In genomic region chr2:60565472-60565871, GRCh38 we compare ENCODE assay signal across 9 cellular contexts. TPM values are rescaled to one million over a fixed set of nuclear protein-coding genes. Genes with fewer than 3 reads are reported as not detected.
DNase-seq lines count a peak whose midpoint lies in the region; ATAC-seq and TF ChIP-seq lines count a peak whose summit lies in the region.
"Had no signal": no experiment of that assay in that cellular context is flagged by ENCODE, and none has a peak within 500 bp of the region (broad histone marks: within the 10 kb centered on the region; RNA-seq: fewer than 3 reads in every experiment).

No MANE protein-coding gene starts in this region.

- ATAC-seq in DND-41 (ENCODE audit: insufficient read depth, low read depth), result peak; percentile 59
- peak; percentile 72 for ATAC-seq in HCT116
- no peak for ATAC-seq in HG03460 (IDR thresholded peaks at IDR 0.05; ENCODE audit: unreplicated experiment)

- 43 to 54% methylated on average over 3 of the region's 3 CpGs for WGBS in testis, 2 donors

- H3K9ac ChIP-seq in DND-41 (ENCODE audit: low read depth, low read length), result no peak overlapping the region
- H3K9ac ChIP-seq in HCT116 (ENCODE audit: low read length), result no peak overlapping the region

- TF ChIP-seq RAD21 in HCT116 (IDR thresholded peaks at IDR 0.05; ENCODE audit: low read depth), result peak; percentile 57

- H3K79me2 ChIP-seq in DND-41 (ENCODE audit: insufficient read depth, low read length) (no peaks in the 10 kb centered on the region), HCT116 (ENCODE audit: insufficient read depth, low read length) (no peaks in the 10 kb centered on the region)

- TF ChIP-seq POLR2A in HCT116 (IDR thresholded peaks at IDR 0.05; ENCODE audit: borderline replicate concordance, extremely low read depth, insufficient read depth, insufficient read length), result no peak
- TF ChIP-seq POLR2A in testis (IDR thresholded peaks at IDR 0.05), result no peak

- no TSS peak for BruUV-seq in HCT116 (replicated peaks; lab: Mats Ljungman, UMichigan)

- no peaks in the 10 kb centered on the region for H3K36me3 ChIP-seq in DND-41 (ENCODE audit: insufficient read depth, low read length)
- H3K36me3 ChIP-seq in HCT116 (ENCODE audit: control insufficient read depth in 1 of 2, insufficient read depth in 2 of 2, low read length in 2 of 2), result no peaks in the 10 kb centered on the region
- H3K36me3 ChIP-seq in SJCRH30, result no peaks in the 10 kb centered on the region
- no peaks in the 10 kb centered on the region for H3K36me3 ChIP-seq in kidney epithelial cell (ENCODE audit: control insufficient read depth, insufficient read depth, low read length)
- no peaks in the 10 kb centered on the region for H3K36me3 ChIP-seq in testis (ENCODE audit: low read depth, missing control alignments)

- peak; percentile 57 for TF ChIP-seq CTCF in DND-41 (IDR thresholded peaks at IDR 0.05; ENCODE audit: borderline replicate concordance, extremely low read depth, low read length, poor library complexity, severe bottlenecking)
- peak; percentile 18 to 58 (median 42); a peak in 3 of 6 replicates for TF ChIP-seq CTCF in HCT116 (IDR thresholded peaks at IDR 0.05 in 2 of 3, conservative IDR thresholded peaks at IDR 0.05 in 1 of 3; ENCODE audit: borderline replicate concordance in 1 of 3, insufficient read depth in 1 of 3, low read depth in 2 of 3, low read length in 2 of 3)
- peak; percentile 22 for TF ChIP-seq CTCF in kidney epithelial cell (IDR thresholded peaks at IDR 0.05; ENCODE audit: insufficient read depth, low read length, poor library complexity, severe bottlenecking)
- no peak for TF ChIP-seq CTCF in testis (IDR thresholded peaks at IDR 0.05)

- peaks cover 50% of the 10 kb centered on the region for H3K27me3 ChIP-seq in DND-41 (ENCODE audit: insufficient read depth, low read length, poor library complexity)
- H3K27me3 ChIP-seq in HCT116 (ENCODE audit: insufficient read depth, low read length), result peaks cover 84% of the 10 kb centered on the region
- H3K27me3 ChIP-seq in SJCRH30, result peaks cover 9% of the 10 kb centered on the region; the same call in 1 of the 2 replicates
- H3K27me3 ChIP-seq in kidney epithelial cell (ENCODE audit: control insufficient read depth, insufficient read depth, low read length), result peaks cover 38% of the 10 kb centered on the region
- no peaks in the 10 kb centered on the region for H3K27me3 ChIP-seq in testis

- intact Hi-C loops in HCT116 (cut with micrococcal nuclease) (no loop called here), testis (cut with DNase I; ENCODE audit: low total_unique reads) (no loop called here)

- RAD21 ChIA-PET in HCT116 (lab: Charles Lee; ENCODE audit: low non-redundant PET in 1 of 2, low total read pairs in 2 of 2, uncharacterized antibody in 2 of 2, unreplicated experiment in 2 of 2), result no interaction called here

- H3K4me2 ChIP-seq in DND-41 (ENCODE audit: insufficient read depth, low read length), result no peak overlapping the region
- no peak overlapping the region for H3K4me2 ChIP-seq in HCT116 (ENCODE audit: low read length)

- H3K9me2 ChIP-seq in HCT116 (ENCODE audit: insufficient read depth), result no peaks in the 10 kb centered on the region

- CTCF ChIA-PET in HCT116 (lab: Charles Lee), result interaction anchor here (0.7 to 3.2 kb wide), 7 partner anchors 10 to 433 kb away, joined by 3 to 15 read pairs (median 3); partner anchors contain the start of gene BCL11A

- POLR2A ChIA-PET in HCT116 (lab: Charles Lee), result no interaction called here

- H4K20me1 ChIP-seq in DND-41 (ENCODE audit: insufficient read depth, low read length) (no peaks in the 10 kb centered on the region), HCT116 (ENCODE audit: insufficient read depth) (no peaks in the 10 kb centered on the region)

- H3K27ac ChIP-seq in DND-41 (ENCODE audit: low read length) (no peak overlapping the region), HCT116 (ENCODE audit: low read depth, low read length) (no peak overlapping the region), SJCRH30 (no peak overlapping the region), testis (no peak overlapping the region)

- DNase-seq in DND-41, result peak; percentile 57
- DNase-seq in HCT116 (ENCODE audit: low read depth, low spot score), result peak; percentile 38
- peak; percentile 48 to 60 for DNase-seq in SJCRH30
- no peak for DNase-seq in kidney epithelial cell (ENCODE audit: low read depth)
- DNase-seq in activated CD8-positive, alpha-beta memory T cell treated with anti-CD3 and anti-CD28 coated beads for 24 hours, result no peak
- no peak for DNase-seq in testis
- no peak for DNase-seq in effector CD8-positive, alpha-beta T cell (lab: John Stamatoyannopoulos, UW)
- DNase-seq: stimulated activated CD4-positive, alpha-beta T cell treated with anti-CD3 and anti-CD28 coated beads, Interleukin-2, amount 100 ng/mL, for 48 hours had no signal

- H2AFZ ChIP-seq in DND-41 (ENCODE audit: low read depth, low read length) (no peak overlapping the region), HCT116 (ENCODE audit: low read depth, low read length, poor library complexity, severe bottlenecking) (no peak overlapping the region)

- H3K4me3 ChIP-seq in DND-41 (ENCODE audit: low read depth in 1 of 2, low read length in 2 of 2) (no peak overlapping the region), HCT116 (replicated peaks in 1 of 2; ENCODE audit: low read depth in 1 of 2, low read length in 2 of 2) (no peak overlapping the region), SJCRH30 (no peak overlapping the region), kidney epithelial cell (ENCODE audit: low read depth, low read length) (no peak overlapping the region), testis (no peak overlapping the region)

- peaks cover 25% of the 10 kb centered on the region for H3K4me1 ChIP-seq in DND-41 (ENCODE audit: insufficient read depth, low read length)
- H3K4me1 ChIP-seq in HCT116 (ENCODE audit: control insufficient read depth in 1 of 2, insufficient read depth in 2 of 2, low read length in 2 of 2), result no peaks in the 10 kb centered on the region
- H3K4me1 ChIP-seq in SJCRH30, result no peaks in the 10 kb centered on the region
- no peaks in the 10 kb centered on the region for H3K4me1 ChIP-seq in testis

- H3K9me3 ChIP-seq in DND-41 (ENCODE audit: insufficient read depth, low read length, severe bottlenecking), result no peaks in the 10 kb centered on the region
- no peaks in the 10 kb centered on the region for H3K9me3 ChIP-seq in HCT116 (ENCODE audit: control insufficient read depth in 1 of 2, insufficient read depth in 1 of 2, low read depth in 1 of 2, low read length in 2 of 2)
- no peaks in the 10 kb centered on the region for H3K9me3 ChIP-seq in SJCRH30 (replicated peaks)
- H3K9me3 ChIP-seq in testis, result no peaks in the 10 kb centered on the region

TF ChIP-seq in HCT116, 20 proteins besides CTCF, POLR2A, EP300 and RAD21:
- TF ChIP-seq YY1 (IDR thresholded peaks at IDR 0.05; ENCODE audit: extremely low read depth, insufficient replicate concordance, low read depth, low read length), result no peak
- no peak for TF ChIP-seq EGR1 (IDR thresholded peaks at IDR 0.05; ENCODE audit: low read depth)

RNA-seq across cellular contexts. Expression of gene BCL11A, which starts 12.0 kb away (rescaled TPM):
- total RNA-seq in HCT116 (2021; ENCODE audit: unreplicated experiment) (0.71 TPM), kidney epithelial cell (6.7 and 9.2 TPM in 2 replicates), testis (10 to 100 TPM in 1 of 2 donors, 1 to 10 TPM in 1; 4.1 to 11.6 TPM)
- 0.62 and 0.70 TPM in 2 replicates for polyA plus RNA-seq in HCT116 (2012)
- total RNA-seq in SJCRH30 (2014; rRNA removed; shearing (Covaris generic)), result 23.1 and 29.7 TPM in 2 replicates
- 5.1 TPM for polyA plus RNA-seq in testis (ENCODE audit: insufficient read depth, low read depth, low replicate concordance)

Comparison
In these comparisons a context has a peak if more than half of its experiments do, and no peak if none do; other contexts are left out.
1. DNase-seq: peak in DND-41 (single experiment), HCT116 (single experiment) and SJCRH30 (2 of 2); none in kidney epithelial cell (single experiment), activated CD8-positive, alpha-beta memory T cell treated with anti-CD3 and anti-CD28 coated beads for 24 hours (single experiment), testis (single experiment) and effector CD8-positive, alpha-beta T cell (single experiment).
2. CTCF ChIP-seq: peak in DND-41 (single experiment), HCT116 (3 of 3) and kidney epithelial cell (single experiment); none in testis (0 of 3).